ENCODE assay signal across 2 cellular contexts in genomic region chr2:63054812-63055509, GRCh38.
A peak's percentile ranks its signal among the peaks of the same experiment; 100 is the strongest.
TF ChIP-seq lines count a peak whose summit lies in the region.

No MANE protein-coding gene starts in this region.

TF ChIP-seq in IMR-90, 13 proteins besides CTCF, POLR2A, EP300 and RAD21:
- no peak for TF ChIP-seq USF2 (IDR thresholded peaks at IDR 0.05; ENCODE audit: low read depth, low read length)

TF ChIP-seq in H1, 55 proteins besides CTCF, POLR2A, EP300 and RAD21:
- TF ChIP-seq RNF2 (IDR thresholded peaks at IDR 0.05; ENCODE audit: borderline replicate concordance, low read depth, low read length, missing control alignments, poor library complexity, severe bottlenecking): peak; percentile 43
- no peak for TF ChIP-seq CEBPB (IDR thresholded peaks at IDR 0.05; ENCODE audit: low read depth, low read length)
